In genomic region chr11:115958089-115959000, GRCh38 we compare ENCODE assay signal across 23 cellular contexts.
A peak's percentile ranks its signal among the peaks of the same experiment; 100 is the strongest.
DNase-seq lines count a peak whose midpoint lies in the region; ATAC-seq and TF ChIP-seq lines count a peak whose summit lies in the region.
"Had no signal": no experiment of that assay in that cellular context is flagged by ENCODE, and none has a peak within 500 bp of the region (broad histone marks: within the 10 kb centered on the region; RNA-seq: fewer than 3 reads in every experiment).

No MANE protein-coding gene starts in this region.

- H3K27ac ChIP-seq in WERI-Rb-1 = no peak overlapping the region
- no peak overlapping the region for H3K27ac ChIP-seq in psoas muscle
- H3K27ac ChIP-seq: 22Rv1, lower lobe of right lung, transverse colon, VCaP had no signal

- WGBS in psoas muscle, 3 donors = 79 to 84% (median 80%) methylated on average over 20 of the region's 20 CpGs

- H3K4me3 ChIP-seq in WERI-Rb-1 (ENCODE audit: low read depth, low read length) (no peak overlapping the region), psoas muscle (no peak overlapping the region)
- H3K4me3 ChIP-seq: lower lobe of right lung, mucosa of descending colon, transverse colon had no signal

- TF ChIP-seq CTCF in WERI-Rb-1 (IDR thresholded peaks at IDR 0.05; ENCODE audit: low read depth, low read length) (0 out of 2 replicates have a peak, but pooled peaks have one; percentile 3), neural crest cell (conservative IDR thresholded peaks at IDR 0.05) (no peak), psoas muscle (IDR thresholded peaks at IDR 0.05) (no peak)

- H3K27me3 ChIP-seq in WERI-Rb-1 (ENCODE audit: insufficient read depth, low read depth, severe bottlenecking) = no peaks in the 10 kb centered on the region
- peaks cover 0 to 36% (median 10%) of the 10 kb centered on the region in 3 donors for H3K27me3 ChIP-seq in psoas muscle (ENCODE audit: insufficient read depth in 3 of 3, low read length in 2 of 3)

- H3K36me3 ChIP-seq in WERI-Rb-1 (no peaks in the 10 kb centered on the region), psoas muscle (ENCODE audit: insufficient read depth in 1 of 2, low read depth in 1 of 2) (no peaks in the 10 kb centered on the region)
- H3K36me3 ChIP-seq: lower lobe of right lung, transverse colon had no signal

- peaks cover 59% of the 10 kb centered on the region for H3K4me1 Mint-ChIP-seq in neural crest cell
- H3K4me1 Mint-ChIP-seq: activated CD4-positive, alpha-beta T cell treated with anti-CD3 and anti-CD28 coated beads, Interleukin-2, amount 10 ng/mL, durations not matched to agents 7 days and 5 days; activated T-helper 17 cell treated with anti-CD3 and anti-CD28 coated beads, Interleukin-2, amount 50 U/mL, for 72 hours had no signal

- no peaks in the 10 kb centered on the region for H3K36me3 Mint-ChIP-seq in neural crest cell (ENCODE audit: low read depth)
- H3K36me3 Mint-ChIP-seq: activated naive CD4-positive, alpha-beta T cell treated with anti-CD3 and anti-CD28 coated beads, Interleukin-2, amount 50 U/mL, for 72 hours had no signal

- H3K4me3 Mint-ChIP-seq in neural crest cell = no peak overlapping the region
- H3K4me3 Mint-ChIP-seq: activated CD4-positive, alpha-beta T cell treated with anti-CD3 and anti-CD28 coated beads, Interleukin-2, amount 10 ng/mL, durations not matched to agents 7 days and 5 days; activated T-helper 17 cell treated with anti-CD3 and anti-CD28 coated beads, Interleukin-2, amount 50 U/mL, for 72 hours; dendritic cell treated with granulocyte-macrophage colony-stimulating factor and Interleukin-4, amounts not matched to agents 40 ng/mL and 50 ng/mL, for 4 days had no signal

- intact Hi-C loops in psoas muscle (cut with DNase I) = no loop called here

- H3K9me3 ChIP-seq in WERI-Rb-1 (ENCODE audit: severe bottlenecking) (no peaks in the 10 kb centered on the region), psoas muscle (no peaks in the 10 kb centered on the region)
- H3K9me3 ChIP-seq: lower lobe of right lung, mucosa of descending colon, transverse colon had no signal

- H3K4me1 ChIP-seq in psoas muscle = no peaks in the 10 kb centered on the region
- H3K4me1 ChIP-seq: lower lobe of right lung, transverse colon had no signal

- DNase-seq in DMS 273 (lab: John Stamatoyannopoulos, UW; ENCODE audit: unreplicated experiment) (peak; percentile 4), DMS 273 treated with DMSO at 0.1 percent for 48 hours (lab: John Stamatoyannopoulos, UW) (no peak), NCI-H1092 (lab: John Stamatoyannopoulos, UW) (peak; percentile 63), WERI-Rb-1 (no peak), neural crest cell (ENCODE audit: low read depth, low spot score) (no peak), psoas muscle (no peak)
- DNase-seq: activated CD4-positive, alpha-beta T cell treated with anti-CD3 and anti-CD28 coated beads, Interleukin-2, amount 10 ng/mL, durations not matched to agents 7 days and 5 days; aorta; IMR-90; kidney; lower lobe of right lung; mucosa of descending colon; NCI-H1105; OCI-M1; transverse colon had no signal

- H3K9me3 Mint-ChIP-seq in neural crest cell = no peaks in the 10 kb centered on the region
- H3K9me3 Mint-ChIP-seq: activated CD4-positive, alpha-beta T cell treated with anti-CD3 and anti-CD28 coated beads, Interleukin-2, amount 10 ng/mL, durations not matched to agents 7 days and 5 days; activated naive CD4-positive, alpha-beta T cell treated with anti-CD3 and anti-CD28 coated beads, Interleukin-2, amount 50 U/mL, for 72 hours; activated T-helper 17 cell treated with anti-CD3 and anti-CD28 coated beads, Interleukin-2, amount 50 U/mL, for 72 hours; dendritic cell treated with granulocyte-macrophage colony-stimulating factor and Interleukin-4, amounts not matched to agents 40 ng/mL and 50 ng/mL, for 4 days had no signal

- H3K27me3 Mint-ChIP-seq in neural crest cell (ENCODE audit: low read depth) = no peaks in the 10 kb centered on the region
- H3K27me3 Mint-ChIP-seq: activated CD4-positive, alpha-beta T cell treated with anti-CD3 and anti-CD28 coated beads, Interleukin-2, amount 10 ng/mL, durations not matched to agents 7 days and 5 days; activated T-helper 17 cell treated with anti-CD3 and anti-CD28 coated beads, Interleukin-2, amount 50 U/mL, for 72 hours had no signal

- H3K27ac Mint-ChIP-seq in neural crest cell (ENCODE audit: unreplicated experiment) = peak overlapping the region; percentile 91
- H3K27ac Mint-ChIP-seq: activated CD4-positive, alpha-beta T cell treated with anti-CD3 and anti-CD28 coated beads, Interleukin-2, amount 10 ng/mL, durations not matched to agents 7 days and 5 days; activated naive CD4-positive, alpha-beta T cell treated with anti-CD3 and anti-CD28 coated beads, Interleukin-2, amount 50 U/mL, for 72 hours; activated T-helper 17 cell treated with anti-CD3 and anti-CD28 coated beads, Interleukin-2, amount 50 U/mL, for 72 hours; dendritic cell treated with granulocyte-macrophage colony-stimulating factor and Interleukin-4, amounts not matched to agents 40 ng/mL and 50 ng/mL, for 4 days had no signal

- no peak for ATAC-seq in psoas muscle
- ATAC-seq in GM19324 (IDR thresholded peaks at IDR 0.05; ENCODE audit: low FRiP score, unreplicated experiment) = no peak
- no peak for ATAC-seq in HG03159 (IDR thresholded peaks at IDR 0.05; ENCODE audit: unreplicated experiment)
- ATAC-seq: activated naive CD4-positive, alpha-beta T cell treated with anti-CD3 and anti-CD28 coated beads, Interleukin-2, amount 50 U/mL, for 72 hours; activated T-helper 17 cell treated with anti-CD3 and anti-CD28 coated beads, Interleukin-2, amount 50 U/mL, for 72 hours; HCT116; lower lobe of right lung; mucosa of descending colon had no signal

Comparison
In these comparisons a context has a peak if more than half of its experiments do, and no peak if none do; other contexts are left out.
1. DNase-seq: peak in DMS 273 (single experiment) and NCI-H1092 (single experiment); none in DMS 273 treated with DMSO at 0.1 percent for 48 hours (single experiment), WERI-Rb-1 (single experiment), neural crest cell (single experiment) and psoas muscle (0 of 2).